1 cellular context compared by ENCODE assay signal in genomic region chr1:218809625-218810024, GRCh38.
TF ChIP-seq lines count a peak whose summit lies in the region.

No MANE protein-coding gene starts in this region.

TF ChIP-seq in HEK293, 187 proteins besides CTCF, POLR2A, EP300 and RAD21 (continued from another document):
- TF ChIP-seq ZNF843 (tag by site-specific recombination; IDR thresholded peaks at IDR 0.05): 0 out of 2 replicates have a peak, but pooled peaks have one; percentile 16
- TF ChIP-seq KLF8 (tag by site-specific recombination; IDR thresholded peaks at IDR 0.05): peak; percentile 40; the same call in 1 of the 2 replicates
- no peak for TF ChIP-seq ZFP69B (tag by site-specific recombination; IDR thresholded peaks at IDR 0.05)
- no peak for TF ChIP-seq ZNF791 (tag by site-specific recombination; IDR thresholded peaks at IDR 0.05)
- TF ChIP-seq ZNF211 (tag by site-specific recombination; IDR thresholded peaks at IDR 0.05; ENCODE audit: low read depth): no peak
- no peak for TF ChIP-seq ZNF596 (tag by site-specific recombination; IDR thresholded peaks at IDR 0.05)
- TF ChIP-seq ZNF184 (tag by site-specific recombination; IDR thresholded peaks at IDR 0.05): no peak
- TF ChIP-seq ZNF146 (tag by site-specific recombination; IDR thresholded peaks at IDR 0.05): no peak
TF ChIP-seq in HEK293: peak in this region for 4.
